ENCODE assay signal across 1 cellular context in the genomic region with DNA sequence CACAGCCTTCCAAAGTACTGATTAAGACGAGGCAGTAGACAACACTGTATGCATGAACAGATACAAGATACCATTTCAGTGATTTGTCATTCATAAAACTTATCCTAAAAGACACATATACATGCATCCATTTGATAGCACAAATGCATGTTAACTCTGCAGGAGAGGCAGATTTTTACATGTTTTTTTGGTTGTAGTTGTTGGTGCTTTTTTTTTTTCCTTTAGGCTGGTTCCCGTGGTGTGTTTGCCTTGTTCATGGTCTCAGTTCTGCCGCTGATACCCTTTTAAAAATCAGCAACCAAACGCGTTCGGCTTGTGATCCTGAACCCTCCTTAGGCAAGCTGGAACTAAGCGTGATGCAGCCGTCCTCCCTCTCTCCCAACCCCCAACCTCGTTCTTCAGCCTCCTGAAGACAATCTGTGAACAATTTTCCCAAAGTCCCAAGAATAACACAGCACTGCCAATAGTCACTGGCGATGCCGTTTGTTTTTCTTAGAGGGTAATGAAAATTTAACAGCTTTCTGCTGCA.
TF ChIP-seq lines count a peak whose summit lies in the region.

No MANE protein-coding gene starts in this region.

TF ChIP-seq in H1, 55 proteins besides CTCF, POLR2A, EP300 and RAD21 (continued from another document):
- no peak for TF ChIP-seq POU5F1 (IDR thresholded peaks at IDR 0.05; ENCODE audit: low read depth, low read length)
- no peak for TF ChIP-seq SP2 (IDR thresholded peaks at IDR 0.05; ENCODE audit: low read length)
- TF ChIP-seq PHF8 (conservative IDR thresholded peaks at IDR 0.05; ENCODE audit: low read depth, low read length), result no peak
- no peak for TF ChIP-seq CHD1 (IDR thresholded peaks at IDR 0.05; ENCODE audit: low read depth, low read length)
- no peak for TF ChIP-seq TBP (IDR thresholded peaks at IDR 0.05; ENCODE audit: low read depth, low read length)
